ENCODE assay signal across 8 cellular contexts in genomic region chr1:220113136-220113695, GRCh38. TPM values are rescaled to one million over a fixed set of nuclear protein-coding genes. Genes with fewer than 3 reads are reported as not detected.
A peak's percentile ranks its signal among the peaks of the same experiment; 100 is the strongest.
DNase-seq lines count a peak whose midpoint lies in the region; ATAC-seq, FAIRE-seq and TF ChIP-seq lines count a peak whose summit lies in the region.

No MANE protein-coding gene starts in this region.

- H3K27ac Mint-ChIP-seq in activated CD8-positive, alpha-beta T cell treated with anti-CD3 and anti-CD28 coated beads for 36 hours = no peak overlapping the region

- peak; percentile 23 for DNase-seq in AG20443 (ENCODE audit: low spot score)
- DNase-seq in GM12865 (ENCODE audit: low read depth) = peak; percentile 61
- peak; percentile 65 for DNase-seq in HT-29 (ENCODE audit: low spot score)
- peak; percentile 23 for DNase-seq in activated CD8-positive, alpha-beta T cell treated with anti-CD3 and anti-CD28 coated beads for 36 hours
- DNase-seq in keratinocyte (ENCODE audit: low read depth, low spot score) = no peak
- DNase-seq in activated effector memory CD4-positive, alpha-beta T cell treated with Interleukin-2 at 50 U/mL for 16 hours = no peak
- no peak for DNase-seq in epidermal melanocyte (ENCODE audit: insufficient read length, low spot score)
- DNase-seq in T-helper 9 cell = no peak

- H3K9me3 Mint-ChIP-seq in activated CD8-positive, alpha-beta T cell treated with anti-CD3 and anti-CD28 coated beads for 36 hours = no peaks in the 10 kb centered on the region

- H3K79me2 ChIP-seq in keratinocyte (ENCODE audit: control insufficient read depth, insufficient read depth, low read length) = no peaks in the 10 kb centered on the region

- H3K27me3 Mint-ChIP-seq in activated CD8-positive, alpha-beta T cell treated with anti-CD3 and anti-CD28 coated beads for 36 hours = no peaks in the 10 kb centered on the region

- H3K9me3 ChIP-seq in keratinocyte (ENCODE audit: control insufficient read depth, low read depth, low read length) = no peaks in the 10 kb centered on the region

- H3K27me3 ChIP-seq in keratinocyte (ENCODE audit: control insufficient read depth, extremely low read depth, insufficient read depth, low read length) = no peaks in the 10 kb centered on the region

- H4K20me1 ChIP-seq in keratinocyte (ENCODE audit: control insufficient read depth, extremely low read depth, insufficient read depth, low read length) = no peaks in the 10 kb centered on the region

- H3K4me3 Mint-ChIP-seq in activated CD8-positive, alpha-beta T cell treated with anti-CD3 and anti-CD28 coated beads for 36 hours = no peak overlapping the region

- FAIRE-seq in keratinocyte (lab: Jason Lieb, UNC) = no peak

- dilution Hi-C loops in keratinocyte (cut with MboI; ENCODE audit: extremely low pct_ligation_motif_present, low sequenced_read_pairs) = no loop called here

- H3K27ac ChIP-seq in keratinocyte (ENCODE audit: control insufficient read depth, insufficient read depth, low read length) = no peak overlapping the region

- TF ChIP-seq CTCF in GM12865 (IDR thresholded peaks at IDR 0.05; ENCODE audit: insufficient read depth, low read depth, low read length, missing control alignments) (peak; percentile 59), keratinocyte (optimal IDR thresholded peaks at IDR 0.05 in 1 of 3, IDR thresholded peaks at IDR 0.05 in 1 of 3, conservative IDR thresholded peaks at IDR 0.05 in 1 of 3; ENCODE audit: extremely low read depth in 1 of 3, insufficient read depth in 2 of 3, low read length in 3 of 3) (peak in 2 of 3 experiments; percentile 37 to 52)
- peak; percentile 81 for TF ChIP-seq CTCF in activated CD8-positive, alpha-beta T cell treated with anti-CD3 and anti-CD28 coated beads for 36 hours (IDR thresholded peaks at IDR 0.05)

- ATAC-seq in activated CD8-positive, alpha-beta T cell treated with anti-CD3 and anti-CD28 coated beads for 36 hours = peak; percentile 81

- H3K36me3 Mint-ChIP-seq in activated CD8-positive, alpha-beta T cell treated with anti-CD3 and anti-CD28 coated beads for 36 hours (ENCODE audit: low read depth) = peaks cover 35% of the 10 kb centered on the region

- H3K4me1 Mint-ChIP-seq in activated CD8-positive, alpha-beta T cell treated with anti-CD3 and anti-CD28 coated beads for 36 hours (ENCODE audit: low read depth) = peaks cover 3% of the 10 kb centered on the region

- no peak overlapping the region for H2AFZ ChIP-seq in keratinocyte (ENCODE audit: control insufficient read depth, low read length)

- H3K4me3 ChIP-seq in GM12865 (ENCODE audit: low read depth, low read length) = no peak overlapping the region
- no peak overlapping the region for H3K4me3 ChIP-seq in keratinocyte (ENCODE audit: control insufficient read depth in 2 of 3, extremely low read depth in 1 of 3, insufficient read depth in 2 of 3, low read depth in 1 of 3, low read length in 3 of 3)

- no peaks in the 10 kb centered on the region for H3K4me1 ChIP-seq in keratinocyte (ENCODE audit: control insufficient read depth, extremely low read depth, insufficient read depth, low read length)

- POLR2A ChIA-PET in activated CD8-positive, alpha-beta T cell treated with anti-CD3 and anti-CD28 coated beads for 36 hours (lab: Charles Lee) = interaction anchor here (0.6 kb wide), 1 partner anchor 64 kb away, joined by 4 read pairs; no protein-coding TSS in a partner anchor

- H3K9ac ChIP-seq in keratinocyte (ENCODE audit: control insufficient read depth, extremely low read depth, insufficient read depth, low read length) = no peak overlapping the region

- CTCF ChIA-PET in activated CD8-positive, alpha-beta T cell treated with anti-CD3 and anti-CD28 coated beads for 36 hours (lab: Charles Lee) = interaction anchor here (0.9 to 1.9 kb wide), 19 partner anchors 9 to 123 kb away, joined by 3 to 8 read pairs (median 4); partner anchors contain the start of genes BPNT1, EPRS1 and IARS2

- intact Hi-C loops in activated CD8-positive, alpha-beta T cell treated with anti-CD3 and anti-CD28 coated beads for 36 hours (cut with micrococcal nuclease) = no loop called here

- peaks cover 2 to 13% of the 10 kb centered on the region in 2 experiments for H3K36me3 ChIP-seq in keratinocyte (ENCODE audit: control insufficient read depth in 2 of 2, extremely low read depth in 1 of 2, insufficient read depth in 2 of 2, low read length in 2 of 2)

- no peaks in the 10 kb centered on the region for H3K9me1 ChIP-seq in keratinocyte (ENCODE audit: control insufficient read depth, extremely low read depth, insufficient read depth, low read length)

- no peak overlapping the region for H3K4me2 ChIP-seq in keratinocyte (ENCODE audit: control insufficient read depth, extremely low read depth, insufficient read depth, low read depth, low read length)

RNA-seq across cellular contexts. Expression of gene IARS2, which starts 19.3 kb away (rescaled TPM):
- 47.5 and 51.9 TPM in 2 replicates for total RNA-seq in HT-29 (2014; rRNA removed; shearing (Covaris generic))
- 10 to 100 TPM; 75.0 to 75.2 TPM for total RNA-seq in activated CD8-positive, alpha-beta T cell treated with anti-CD3 and anti-CD28 coated beads for 36 hours
- polyA plus RNA-seq in keratinocyte = 39.7 to 69.0 TPM (median 41.8 TPM) in 3 replicates
- 76.9 TPM for polyA plus RNA-seq in keratinocyte (2011; ENCODE audit: low read depth)
- polyA plus RNA-seq in keratinocyte (2011; cell fraction: cytosol; rRNA removed) = 24.5 and 34.7 TPM in 2 replicates
- polyA plus RNA-seq in keratinocyte (2011; cell fraction: nucleus; rRNA removed) = 77.4 and 92.2 TPM in 2 replicates
- polyA plus RNA-seq in keratinocyte (2012; ENCODE audit: low replicate concordance) = 68.9 and 83.1 TPM in 2 replicates
- polyA minus RNA-seq in keratinocyte = 27.3 to 66.5 TPM (median 36.8 TPM) in 3 replicates
- polyA minus RNA-seq in keratinocyte (2011; cell fraction: cytosol; rRNA and poly(A)+ RNA removed) = 25.1 TPM
- polyA minus RNA-seq in keratinocyte (2011; cell fraction: nucleus; rRNA and poly(A)+ RNA removed) = 74.1 and 126 TPM in 2 replicates

RNA-seq across cellular contexts. Expression of gene BPNT1, which starts 23.6 kb away (rescaled TPM):
- total RNA-seq in HT-29 (2014; rRNA removed; shearing (Covaris generic)) = 19.9 and 23.7 TPM in 2 replicates
- 10 to 100 TPM; 19.6 to 25.3 TPM for total RNA-seq in activated CD8-positive, alpha-beta T cell treated with anti-CD3 and anti-CD28 coated beads for 36 hours
- polyA plus RNA-seq in keratinocyte = 45.5 to 53.9 TPM (median 53.7 TPM) in 3 replicates
- 11.4 TPM for polyA plus RNA-seq in keratinocyte (2011; ENCODE audit: low read depth)
- 40.9 and 64.2 TPM in 2 replicates for polyA plus RNA-seq in keratinocyte (2011; cell fraction: cytosol; rRNA removed)
- polyA plus RNA-seq in keratinocyte (2011; cell fraction: nucleus; rRNA removed) = 69.6 and 72.3 TPM in 2 replicates
- 24.3 and 29.1 TPM in 2 replicates for polyA plus RNA-seq in keratinocyte (2012; ENCODE audit: low replicate concordance)
- 22.8 to 110 TPM (median 93.8 TPM) in 3 replicates for polyA minus RNA-seq in keratinocyte
- 15.5 TPM for polyA minus RNA-seq in keratinocyte (2011; cell fraction: cytosol; rRNA and poly(A)+ RNA removed)
- 19.9 and 34.5 TPM in 2 replicates for polyA minus RNA-seq in keratinocyte (2011; cell fraction: nucleus; rRNA and poly(A)+ RNA removed)

Comparison
In these comparisons a context has a peak if more than half of its experiments do, and no peak if none do; other contexts are left out.
1. DNase-seq: peak in AG20443 (single experiment), GM12865 (single experiment), HT-29 (single experiment) and activated CD8-positive, alpha-beta T cell treated with anti-CD3 and anti-CD28 coated beads for 36 hours (single experiment); none in keratinocyte (single experiment), activated effector memory CD4-positive, alpha-beta T cell treated with Interleukin-2 at 50 U/mL for 16 hours (single experiment), epidermal melanocyte (single experiment) and T-helper 9 cell (single experiment).
2. Peak in every context shown above with its lines, with median percentiles within 50 percentile points of each other: CTCF ChIP-seq.